ENCODE assay signal across 1 cellular context in genomic region chr5:140402258-140403074, GRCh38.
TF ChIP-seq lines count a peak whose summit lies in the region.

No MANE protein-coding gene starts in this region.

TF ChIP-seq in SK-N-SH treated with all-trans-retinoic acid at 6 μM for 48 hours, 23 proteins besides CTCF, POLR2A, EP300 and RAD21 (continued from another document):
- TF ChIP-seq TSHZ2 (CRISPR knock-in tag; IDR thresholded peaks at IDR 0.05) (no peak), BACH2 (CRISPR knock-in tag; IDR thresholded peaks at IDR 0.05; ENCODE audit: borderline replicate concordance) (no peak)
